1 cellular context compared by ENCODE assay signal in the genomic region with DNA sequence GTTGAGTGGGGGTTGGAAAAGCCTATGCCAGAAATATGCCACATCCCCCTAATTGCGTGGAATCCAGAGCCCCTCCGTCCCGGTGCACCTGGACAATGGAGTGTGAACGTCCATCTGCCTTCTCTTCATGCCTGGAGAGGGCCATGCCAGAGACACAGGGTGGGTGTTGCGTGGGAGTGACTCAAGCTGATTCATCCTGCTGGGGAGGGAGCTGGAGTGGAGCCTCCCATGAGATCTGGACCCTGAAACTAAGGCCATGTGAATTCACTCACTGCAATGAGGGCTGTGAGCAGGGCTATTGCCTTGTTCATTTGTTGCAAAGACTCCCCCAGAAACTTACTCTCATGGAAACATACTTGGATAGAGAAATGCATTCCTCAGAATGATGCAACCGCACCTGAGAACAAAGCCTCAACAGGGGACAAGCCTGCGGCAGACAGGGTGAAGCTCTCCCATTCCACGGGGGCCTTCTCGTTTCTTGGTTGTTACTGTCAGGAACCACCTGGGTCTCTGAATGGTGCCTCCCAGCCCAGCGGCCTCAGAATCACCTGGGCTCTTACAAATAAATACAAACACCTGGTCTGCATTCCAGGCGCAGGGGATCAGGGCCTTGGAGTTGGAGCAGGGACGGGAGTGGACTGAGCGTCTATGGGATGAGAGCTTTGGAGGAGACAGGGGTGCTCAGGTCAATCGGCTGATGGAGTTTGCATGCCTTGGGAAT.
TF ChIP-seq lines count a peak whose summit lies in the region.

No MANE protein-coding gene starts in this region.

TF ChIP-seq in H1, 55 proteins besides CTCF, POLR2A, EP300 and RAD21:
- TF ChIP-seq, protein P1, sequence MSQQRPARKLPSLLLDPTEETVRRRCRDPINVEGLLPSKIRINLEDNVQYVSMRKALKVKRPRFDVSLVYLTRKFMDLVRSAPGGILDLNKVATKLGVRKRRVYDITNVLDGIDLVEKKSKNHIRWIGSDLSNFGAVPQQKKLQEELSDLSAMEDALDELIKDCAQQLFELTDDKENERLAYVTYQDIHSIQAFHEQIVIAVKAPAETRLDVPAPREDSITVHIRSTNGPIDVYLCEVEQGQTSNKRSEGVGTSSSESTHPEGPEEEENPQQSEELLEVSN (IDR thresholded peaks at IDR 0.05) = no peak
- TF ChIP-seq JUND (IDR thresholded peaks at IDR 0.05; ENCODE audit: low read length) (peak; percentile 84), TCF12 (IDR thresholded peaks at IDR 0.05; ENCODE audit: low read depth, low read length) (peak; percentile 86; the same call in 1 of the 2 replicates), CEBPB (IDR thresholded peaks at IDR 0.05; ENCODE audit: low read depth, low read length) (peak; percentile 99), POU5F1 (IDR thresholded peaks at IDR 0.05; ENCODE audit: low read depth, low read length) (peak; percentile 15; the same call in 1 of the 2 replicates), TEAD4 (IDR thresholded peaks at IDR 0.05; ENCODE audit: low read depth, low read length) (peak; percentile 67), TAF1 (IDR thresholded peaks at IDR 0.05; ENCODE audit: low read depth, low read length) (peak; percentile 42; the same call in 1 of the 2 replicates), NANOG (IDR thresholded peaks at IDR 0.05; ENCODE audit: insufficient read depth, low read depth, low read length, poor library complexity, severe bottlenecking) (no peak), HDAC2 (IDR thresholded peaks at IDR 0.05; ENCODE audit: borderline replicate concordance in 1 of 2, low read depth in 2 of 2, low read length in 2 of 2) (no peak), SP1 (IDR thresholded peaks at IDR 0.05; ENCODE audit: low read depth, low read length) (peak; percentile 83), PHF8 (conservative IDR thresholded peaks at IDR 0.05; ENCODE audit: low read depth, low read length) (no peak)
- TF ChIP-seq, protein P2, sequence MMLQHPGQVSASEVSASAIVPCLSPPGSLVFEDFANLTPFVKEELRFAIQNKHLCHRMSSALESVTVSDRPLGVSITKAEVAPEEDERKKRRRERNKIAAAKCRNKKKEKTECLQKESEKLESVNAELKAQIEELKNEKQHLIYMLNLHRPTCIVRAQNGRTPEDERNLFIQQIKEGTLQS (IDR thresholded peaks at IDR 0.05; ENCODE audit: insufficient read depth, low read depth, low read length) = peak; percentile 92
